In genomic region chr13:99968521-99969367, GRCh38 we compare ENCODE assay signal across 2 cellular contexts.
TF ChIP-seq lines count a peak whose summit lies in the region.

No MANE protein-coding gene starts in this region.

TF ChIP-seq in A549, 52 proteins besides CTCF, POLR2A, EP300 and RAD21 (continued from another document):
- TF ChIP-seq TP53 (CRISPR knock-in tag; IDR thresholded peaks at IDR 0.05) = no peak

TF ChIP-seq in K562, 482 proteins besides CTCF, POLR2A, EP300 and RAD21:
- peak; percentile 59 for TF ChIP-seq ZBTB33 (CRISPR knock-in tag; IDR thresholded peaks at IDR 0.05)
- TF ChIP-seq RBFOX2 (IDR thresholded peaks at IDR 0.05; ENCODE audit: low read depth, low read length) = peak; percentile 49
- no peak for TF ChIP-seq ZNF318 (IDR thresholded peaks at IDR 0.05; ENCODE audit: borderline replicate concordance in 1 of 2, low read depth in 1 of 2)
- no peak for TF ChIP-seq CGGBP1 (CRISPR knock-in tag; IDR thresholded peaks at IDR 0.05)
